ENCODE assay signal across 17 cellular contexts in genomic region chrX:26032141-26032917, GRCh38.
DNase-seq lines count a peak whose midpoint lies in the region; TF ChIP-seq lines count a peak whose summit lies in the region.
"Had no signal": no experiment of that assay in that cellular context is flagged by ENCODE, and none has a peak within 500 bp of the region (broad histone marks: within the 10 kb centered on the region; RNA-seq: fewer than 3 reads in every experiment).

No MANE protein-coding gene starts in this region.

- WGBS in transverse colon (ENCODE audit: low coverage in 1 of 2), 2 donors: 65 to 67% methylated on average over 1 to 4 of the region's 4 CpGs

- DNase-seq in COR-L47 (lab: John Stamatoyannopoulos, UW): peak; percentile 21
- DNase-seq in RPMI7951 (ENCODE audit: low read depth): peak; percentile 0
- peak; percentile 5 for DNase-seq in choroid plexus epithelial cell (ENCODE audit: low read depth)
- DNase-seq in glomerular visceral epithelial cell (ENCODE audit: extremely low spot score): peak; percentile 24
- no peak for DNase-seq in retina
- DNase-seq in transverse colon: no peak
- DNase-seq in anterior cingulate cortex (lab: John Stamatoyannopoulos, UW): no peak
- no peak for DNase-seq in NCI-H2107 treated with DMSO at 0.1 percent for 48 hours (lab: John Stamatoyannopoulos, UW; ENCODE audit: unreplicated experiment)
- DNase-seq: DMS153, HCEC 1CT, NCI-H146, NCI-H2107, NCI-H510A treated with DMSO at 0.1 percent for 48 hours, Peyer's patch, SHP77 had no signal

- in situ Hi-C loops in transverse colon (cut with MboI; ENCODE audit: low pct_ligation_motif_present in 1 of 4, low pct_unique_long_range_greater_than_20kb in 1 of 4, low sequenced_read_pairs in 3 of 4): no loop called here

- H3K4me1 ChIP-seq in transverse colon: no peaks in the 10 kb centered on the region
- H3K4me1 ChIP-seq: BLaER1, Peyer's patch had no signal

- H3K4me3 ChIP-seq in choroid plexus epithelial cell (ENCODE audit: low read depth, low read length) (no peak overlapping the region), transverse colon (no peak overlapping the region)
- H3K4me3 ChIP-seq: BLaER1, GM12878, Peyer's patch had no signal

- TF ChIP-seq EP300 in transverse colon (IDR thresholded peaks at IDR 0.05; ENCODE audit: low read depth): no peak

- no peak overlapping the region for H3K27ac ChIP-seq in transverse colon
- H3K27ac ChIP-seq: BLaER1, Peyer's patch had no signal

- H3K9me3 ChIP-seq in transverse colon: no peaks in the 10 kb centered on the region
- H3K9me3 ChIP-seq: BLaER1, Peyer's patch had no signal

- no peaks in the 10 kb centered on the region for H3K27me3 ChIP-seq in transverse colon
- H3K27me3 ChIP-seq: Peyer's patch had no signal

- TF ChIP-seq POLR2A in transverse colon (IDR thresholded peaks at IDR 0.05): no peak

- TF ChIP-seq CTCF in choroid plexus epithelial cell (conservative IDR thresholded peaks at IDR 0.05; ENCODE audit: low read depth, low read length): no peak
- no peak for TF ChIP-seq CTCF in transverse colon (IDR thresholded peaks at IDR 0.05)

- H3K36me3 ChIP-seq in transverse colon: no peaks in the 10 kb centered on the region
- H3K36me3 ChIP-seq: BLaER1, Peyer's patch had no signal

- intact Hi-C loops in transverse colon (cut with DNase I; ENCODE audit: low total_unique reads): no loop called here

Comparison
In these comparisons a context has a peak if more than half of its experiments do, and no peak if none do; other contexts are left out.
1. DNase-seq: peak in COR-L47 (single experiment), RPMI7951 (single experiment), choroid plexus epithelial cell (single experiment) and glomerular visceral epithelial cell (single experiment); none in retina (single experiment), transverse colon (single experiment), anterior cingulate cortex (0 of 58) and NCI-H2107 treated with DMSO at 0.1 percent for 48 hours (single experiment).